ENCODE assay signal across 9 cellular contexts in the genomic region with DNA sequence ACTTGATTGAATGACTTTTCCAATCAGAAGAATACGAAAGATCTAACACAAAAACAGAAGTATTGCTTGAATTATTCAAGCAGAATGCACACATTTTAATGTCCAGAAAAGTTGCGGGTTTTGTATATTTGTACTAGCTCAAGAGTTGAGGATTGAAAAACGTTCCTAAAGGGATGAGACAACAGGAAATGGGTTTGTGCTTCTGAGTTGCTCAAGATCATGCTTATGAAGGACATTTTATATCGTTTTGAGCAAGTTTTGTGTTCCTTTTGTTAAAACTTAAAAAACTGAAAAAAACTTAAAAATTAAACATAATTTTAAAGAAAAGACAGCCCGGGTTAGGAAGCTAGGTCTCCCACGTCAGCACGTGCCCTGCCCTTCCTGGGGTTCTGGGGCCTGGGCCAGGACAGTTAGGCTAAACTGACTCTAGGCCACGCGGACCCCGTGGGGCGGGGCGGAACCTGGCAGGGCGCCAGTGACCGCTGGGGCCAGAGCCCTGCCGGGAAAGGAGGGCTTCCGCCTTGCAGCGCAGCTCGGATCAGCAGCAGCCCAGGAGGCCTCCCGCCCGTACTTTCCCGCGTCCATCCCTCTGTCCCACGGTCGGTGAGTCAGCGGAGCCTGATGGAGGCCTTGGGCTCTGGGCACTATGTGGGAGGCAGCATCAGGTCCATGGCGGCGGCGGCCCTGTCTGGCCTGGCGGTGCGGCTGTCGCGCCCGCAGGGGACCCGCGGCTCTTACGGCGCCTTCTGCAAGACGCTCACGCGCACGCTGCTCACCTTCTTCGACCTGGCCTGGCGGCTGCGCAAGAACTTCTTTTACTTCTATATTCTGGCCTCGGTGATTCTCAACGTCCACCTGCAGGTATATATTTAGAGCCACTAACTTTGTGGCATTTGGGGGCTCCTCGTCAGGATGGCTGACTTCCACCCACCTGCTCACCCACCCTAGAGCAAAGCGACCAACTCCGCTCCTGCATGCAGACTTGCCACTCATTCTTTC. TPM values are rescaled to one million over a fixed set of nuclear protein-coding genes. Genes with fewer than 3 reads are reported as not detected.
DNase-seq lines count a peak whose midpoint lies in the region; ATAC-seq and TF ChIP-seq lines count a peak whose summit lies in the region.
"Had no signal": no experiment of that assay in that cellular context is flagged by ENCODE, and none has a peak within 500 bp of the region (broad histone marks: within the 10 kb centered on the region; RNA-seq: fewer than 3 reads in every experiment).

TSS of gene SMIM10 (plus strand) at position 517 of the 999 bp plus-strand sequence. CDS start at position 622, 105 bp downstream.

- no peak for TF ChIP-seq CTCF in RWPE1 (conservative IDR thresholded peaks at IDR 0.05; ENCODE audit: low read depth)
- no peak for TF ChIP-seq CTCF in astrocyte of the spinal cord (IDR thresholded peaks at IDR 0.05; ENCODE audit: low read depth, low read length)
- no peak for TF ChIP-seq CTCF in sigmoid colon (IDR thresholded peaks at IDR 0.05)

- no peak within 1 kb of the TSS for H3K9ac ChIP-seq in iPS-15b (ENCODE audit: low read depth, low read length)

- intact Hi-C loops in sigmoid colon (cut with DNase I): loop anchor here (10.0 kb wide), 1 partner anchor 186 kb away; a partner anchor contains a TSS

- CTCF ChIA-PET in RWPE1 (lab: Yijun Ruan, JAX): no interaction called here

- no peak for ATAC-seq in HG03139 (IDR thresholded peaks at IDR 0.05; ENCODE audit: unreplicated experiment)

- H3K36me3 ChIP-seq in iPS-15b (ENCODE audit: control insufficient read depth, insufficient read depth, low read length) (no peaks in the 10 kb centered on the region), sigmoid colon (no peaks in the 10 kb centered on the region)

- H3K27me3 ChIP-seq in iPS-15b (ENCODE audit: control insufficient read depth, insufficient read depth, low read length): peaks cover 10% of the 10 kb centered on the region
- H3K27me3 ChIP-seq in sigmoid colon: peaks cover 0 to 2% (median 0%) of the 10 kb centered on the region in 3 donors

- TF ChIP-seq EP300 in sigmoid colon (IDR thresholded peaks at IDR 0.05): no peak

- DNase-seq in DMS53 (lab: John Stamatoyannopoulos, UW) (peak; percentile 74), HCEC 1CT (peak; percentile 82), RWPE1 (ENCODE audit: low spot score) (peak; percentile 9), astrocyte of the spinal cord (ENCODE audit: low read depth, low spot score) (peak; percentile 80), sigmoid colon (peak; percentile 87), DMS79 (lab: John Stamatoyannopoulos, UW) (no peak)

- in situ Hi-C loops in astrocyte of the spinal cord (cut with HindIII; ENCODE audit: low sequenced_read_pairs): no loop called here

- H3K4me3 ChIP-seq in astrocyte of the spinal cord (ENCODE audit: low read depth, low read length) (peak within 1 kb of the TSS; percentile 21), iPS-15b (ENCODE audit: low read depth, low read length) (peak within 1 kb of the TSS; percentile 49), sigmoid colon (peak within 1 kb of the TSS; percentile 34 to 54 (median 52))
- H3K4me3 ChIP-seq: PC-9 had no signal

- POLR2A ChIA-PET in RWPE1 (lab: Yijun Ruan, JAX; ENCODE audit: low non-redundant PET): no interaction called here

- H3K27ac ChIP-seq in RWPE1 (peak within 1 kb of the TSS; percentile 45), sigmoid colon (peak within 1 kb of the TSS; percentile 49 to 60 (median 58))
- H3K27ac ChIP-seq: PC-9 had no signal

- TF ChIP-seq POLR2A in sigmoid colon (IDR thresholded peaks at IDR 0.05): no peak

- H3K9me3 ChIP-seq in iPS-15b (ENCODE audit: control insufficient read depth, insufficient read depth, low read length) (no peaks in the 10 kb centered on the region), sigmoid colon (no peaks in the 10 kb centered on the region)

- H3K4me1 ChIP-seq in iPS-15b (ENCODE audit: control insufficient read depth, insufficient read depth, low read length) (no peaks in the 10 kb centered on the region), sigmoid colon (no peaks in the 10 kb centered on the region)

- 6 to 8% methylated on average over 49 of the region's 49 CpGs for WGBS in sigmoid colon, 2 donors

RNA-seq across cellular contexts. Expression of gene SMIM10, which starts in this region (rescaled TPM):
- 10 to 100 TPM in 2 of 4 donors, 1 to 10 TPM in 2; 6.6 to 11.3 (median 10.2) TPM for total RNA-seq in sigmoid colon
- 1 to 10 TPM; 3.0 to 7.2 (median 4.5) TPM for polyA plus RNA-seq in sigmoid colon
